ENCODE assay signal across 35 cellular contexts in genomic region chr4:8589336-8589735, GRCh38. TPM values are rescaled to one million over a fixed set of nuclear protein-coding genes. Genes with fewer than 3 reads are reported as not detected.
"Had no signal": no experiment of that assay in that cellular context is flagged by ENCODE, and none has a peak within 500 bp of the region (broad histone marks: within the 10 kb centered on the region; RNA-seq: fewer than 3 reads in every experiment).

No MANE protein-coding gene starts in this region.

- H3K4me1 Mint-ChIP-seq: activated naive CD8-positive, alpha-beta T cell treated with anti-CD3 and anti-CD28 coated beads, Interleukin-2, amount 10 ng/mL, durations not matched to agents 7 days and 5 days; immature natural killer cell had no signal

- ATAC-seq: heart left ventricle had no signal

- H3K9me3 ChIP-seq: heart left ventricle, neutrophil, right atrium auricular region, vagina had no signal

- H3K36me3 ChIP-seq: brain microvascular endothelial cell, heart left ventricle, neutrophil, right atrium auricular region, vagina had no signal

- H3K36me3 Mint-ChIP-seq: activated naive CD8-positive, alpha-beta T cell treated with anti-CD3 and anti-CD28 coated beads, Interleukin-2, amount 10 ng/mL, durations not matched to agents 7 days and 5 days; immature natural killer cell; type B pancreatic cell had no signal

- H3K4me3 Mint-ChIP-seq: activated naive CD4-positive, alpha-beta T cell treated with anti-CD3 and anti-CD28 coated beads for 36 hours; activated naive CD8-positive, alpha-beta T cell treated with anti-CD3 and anti-CD28 coated beads, Interleukin-2, amount 10 ng/mL, durations not matched to agents 7 days and 5 days; activated T-helper 1 cell treated with anti-CD3 and anti-CD28 coated beads, Interleukin-12 subunit alpha, Interleukin-12 subunit beta, Interleukin-2, Interleukin-4 antibody, amounts not matched to agents 30 ng/mL and 10 ng/mL and 1 ng/mL, durations not matched to agents 14 hours and 24 hours and 36 hours; immature natural killer cell; stimulated activated naive CD8-positive, alpha-beta T cell treated with anti-CD3 and anti-CD28 coated beads, Interleukin-15, Interleukin-2, amounts not matched to agents 100 ng/mL and 50 ng/mL, for 24 hours; T-helper 2 cell treated with Interferon-gamma antibody and Interleukin-4, amounts not matched to agents 5 μg/mL and 100 μg/mL, for 36 hours had no signal

- FAIRE-seq: astrocyte had no signal

- H3K27me3 ChIP-seq: vagina had no signal

- H3K27ac ChIP-seq: brain microvascular endothelial cell, coronary artery, dorsolateral prefrontal cortex, heart left ventricle, neutrophil, right atrium auricular region, vagina had no signal

- H3K27ac Mint-ChIP-seq: activated naive CD4-positive, alpha-beta T cell treated with anti-CD3 and anti-CD28 coated beads for 36 hours; activated naive CD8-positive, alpha-beta T cell treated with anti-CD3 and anti-CD28 coated beads, Interleukin-2, amount 10 ng/mL, durations not matched to agents 7 days and 5 days; activated T-helper 1 cell treated with anti-CD3 and anti-CD28 coated beads, Interleukin-12 subunit alpha, Interleukin-12 subunit beta, Interleukin-2, Interleukin-4 antibody, amounts not matched to agents 30 ng/mL and 10 ng/mL and 1 ng/mL, durations not matched to agents 14 hours and 24 hours and 36 hours; immature natural killer cell; stimulated activated naive CD8-positive, alpha-beta T cell treated with anti-CD3 and anti-CD28 coated beads, Interleukin-15, Interleukin-2, amounts not matched to agents 100 ng/mL and 50 ng/mL, for 24 hours; T-helper 2 cell treated with Interferon-gamma antibody and Interleukin-4, amounts not matched to agents 5 μg/mL and 100 μg/mL, for 36 hours; type B pancreatic cell had no signal

- H3K4me3 ChIP-seq: coronary artery, dorsolateral prefrontal cortex, heart left ventricle, right atrium auricular region, vagina had no signal

- H3K9me3 Mint-ChIP-seq: activated naive CD4-positive, alpha-beta T cell treated with anti-CD3 and anti-CD28 coated beads for 36 hours; activated naive CD8-positive, alpha-beta T cell treated with anti-CD3 and anti-CD28 coated beads, Interleukin-2, amount 10 ng/mL, durations not matched to agents 7 days and 5 days; activated T-helper 1 cell treated with anti-CD3 and anti-CD28 coated beads, Interleukin-12 subunit alpha, Interleukin-12 subunit beta, Interleukin-2, Interleukin-4 antibody, amounts not matched to agents 30 ng/mL and 10 ng/mL and 1 ng/mL, durations not matched to agents 14 hours and 24 hours and 36 hours; immature natural killer cell; nephron; stimulated activated naive CD8-positive, alpha-beta T cell treated with anti-CD3 and anti-CD28 coated beads, Interleukin-15, Interleukin-2, amounts not matched to agents 100 ng/mL and 50 ng/mL, for 24 hours; T-helper 2 cell treated with Interferon-gamma antibody and Interleukin-4, amounts not matched to agents 5 μg/mL and 100 μg/mL, for 36 hours; type B pancreatic cell had no signal

- DNase-seq: activated CD4-positive, alpha-beta T cell treated with anti-CD3 and anti-CD28 coated beads for 48 hours; activated CD4-positive, alpha-beta T cell treated with anti-CD3 and anti-CD28 coated beads, Interleukin-2, amount 50 U/mL, for 48 hours; activated CD4-positive, CD25-positive, alpha-beta regulatory T cell; activated CD8-positive, alpha-beta memory T cell treated with anti-CD3 and anti-CD28 coated beads for 24 hours; activated effector memory CD4-positive, alpha-beta T cell treated with anti-CD3 and anti-CD28 coated beads, Interleukin-2, amount 50 U/mL, for 16 hours; activated naive CD4-positive, alpha-beta T cell treated with anti-CD3 and anti-CD28 coated beads for 36 hours; activated naive CD8-positive, alpha-beta T cell treated with anti-CD3 and anti-CD28 coated beads, Interleukin-2, amount 10 ng/mL, durations not matched to agents 7 days and 5 days; amniotic stem cell; brain microvascular endothelial cell; effector memory CD4-positive, alpha-beta T cell; erythroblast; hypothalamus; immature natural killer cell; mesenchymal stem cell; stimulated activated CD4-positive, alpha-beta T cell treated with anti-CD3 and anti-CD28 coated beads, Interleukin-12 subunit alpha, Interleukin-12 subunit beta, amount 100 ng/mL, for 4 hours; stimulated activated CD4-positive, alpha-beta T cell treated with anti-CD3 and anti-CD28 coated beads, Interleukin-4, amount 100 ng/mL, for 1 hour; T-helper 1 cell had no signal

RNA-seq across cellular contexts. Expression of gene CPZ, which starts 3.2 kb away (rescaled TPM):
- total RNA-seq: activated naive CD4-positive, alpha-beta T cell treated with anti-CD3 and anti-CD28 coated beads for 36 hours; activated naive CD8-positive, alpha-beta T cell treated with anti-CD3 and anti-CD28 coated beads, Interleukin-2, amount 10 ng/mL, durations not matched to agents 7 days and 5 days; activated T-helper 1 cell treated with anti-CD3 and anti-CD28 coated beads, Interleukin-12 subunit alpha, Interleukin-12 subunit beta, Interleukin-2, Interleukin-4 antibody, amounts not matched to agents 30 ng/mL and 10 ng/mL and 1 ng/mL, durations not matched to agents 14 hours and 24 hours and 36 hours; mononuclear cell; pulmonary artery endothelial cell had no signal
- polyA plus RNA-seq: immature natural killer cell had no signal

RNA-seq across cellular contexts. Expression of gene GPR78, which starts 9.1 kb away (rescaled TPM):
- total RNA-seq: activated naive CD4-positive, alpha-beta T cell treated with anti-CD3 and anti-CD28 coated beads for 36 hours; activated naive CD8-positive, alpha-beta T cell treated with anti-CD3 and anti-CD28 coated beads, Interleukin-2, amount 10 ng/mL, durations not matched to agents 7 days and 5 days; activated T-helper 1 cell treated with anti-CD3 and anti-CD28 coated beads, Interleukin-12 subunit alpha, Interleukin-12 subunit beta, Interleukin-2, Interleukin-4 antibody, amounts not matched to agents 30 ng/mL and 10 ng/mL and 1 ng/mL, durations not matched to agents 14 hours and 24 hours and 36 hours; cardiac septum; kidney epithelial cell; lower leg skin; mononuclear cell; pulmonary artery endothelial cell; right atrium auricular region; subcutaneous adipose tissue had no signal
- polyA plus RNA-seq: heart left ventricle, immature natural killer cell had no signal
